In the genomic region with DNA sequence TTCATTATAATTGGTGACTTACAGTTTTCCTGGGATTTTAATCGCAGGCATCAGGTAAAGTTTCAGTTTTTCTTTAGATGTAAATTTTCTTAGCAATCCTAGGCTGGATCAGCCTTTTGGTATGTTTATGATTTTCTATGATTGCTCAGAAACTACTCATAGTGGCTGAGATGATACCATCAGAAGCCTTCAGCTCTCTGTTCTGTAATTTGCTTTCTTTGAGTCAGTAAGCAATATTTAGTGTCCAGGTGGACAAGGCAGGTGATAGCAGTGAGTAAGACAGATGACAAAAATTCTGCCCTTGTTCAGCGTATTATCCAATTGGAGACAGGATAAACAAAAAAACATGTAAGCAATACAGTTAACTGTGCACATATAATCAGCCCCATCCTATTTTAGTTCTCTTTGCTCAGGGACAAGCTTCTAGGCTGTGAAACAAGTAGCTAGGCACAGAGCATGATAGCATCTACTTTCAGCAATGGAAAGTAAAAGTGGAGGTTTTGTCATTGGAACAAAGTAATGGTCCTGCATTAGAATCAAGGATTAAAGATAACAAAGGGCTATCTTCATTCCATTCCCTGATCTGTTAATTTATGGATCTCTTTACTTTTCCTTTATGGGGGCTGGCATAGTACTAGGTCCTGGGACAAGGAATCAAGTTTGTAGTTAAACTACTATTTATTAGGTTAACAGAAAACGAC, we compare ENCODE assay signal across 26 cellular contexts.
DNase-seq lines count a peak whose midpoint lies in the region; ATAC-seq, FAIRE-seq and TF ChIP-seq lines count a peak whose summit lies in the region.
"Had no signal": no experiment of that assay in that cellular context is flagged by ENCODE, and none has a peak within 500 bp of the region (broad histone marks: within the 10 kb centered on the region; RNA-seq: fewer than 3 reads in every experiment).

No MANE protein-coding gene starts in this region.

- H3K27ac ChIP-seq in aorta (ENCODE audit: low read depth in 1 of 2, low read length in 2 of 2) (no peak overlapping the region), gastrocnemius medialis (no peak overlapping the region)
- H3K27ac ChIP-seq: brain microvascular endothelial cell, thoracic aorta, vagina, WERI-Rb-1 had no signal

- DNase-seq in GM19239 (ENCODE audit: insufficient read length, low spot score), result no peak
- DNase-seq in HCEC 1CT, result peak; percentile 19
- peak; percentile 10 for DNase-seq in kidney tubule cell (ENCODE audit: low spot score)
- no peak for DNase-seq in aorta
- no peak for DNase-seq in gastrocnemius medialis
- DNase-seq: activated CD4-positive, alpha-beta T cell treated with anti-CD3 and anti-CD28 coated beads, Interleukin-2, amount 50 U/mL, for 1 hour; activated naive CD4-positive, alpha-beta T cell treated with anti-CD3 and anti-CD28 coated beads for 36 hours; amniotic stem cell; brain microvascular endothelial cell; CD8-positive, alpha-beta memory T cell; islet precursor cell; left ventricle myocardium superior; NCI-H446 treated with DMSO at 0.1 percent for 48 hours; NCI-H82; right cardiac atrium; RPMI8226; stimulated activated CD4-positive, alpha-beta T cell treated with anti-CD3 and anti-CD28 coated beads, Interleukin-1b, Interleukin-23, amount 100 ng/mL, for 48 hours; stimulated activated naive CD8-positive, alpha-beta T cell treated with anti-CD3 and anti-CD28 coated beads, Interleukin-15, amount 100 ng/mL, for 72 hours; T1000; WERI-Rb-1 had no signal

- H3K36me3 ChIP-seq in aorta (ENCODE audit: control insufficient read depth in 1 of 2, insufficient read depth in 2 of 2, low read length in 1 of 2) (no peaks in the 10 kb centered on the region), gastrocnemius medialis (no peaks in the 10 kb centered on the region)
- H3K36me3 ChIP-seq: brain microvascular endothelial cell, thoracic aorta, vagina had no signal

- FAIRE-seq in GM19239 (lab: Jason Lieb, UNC), result peak; percentile 39

- no peak for TF ChIP-seq CTCF in gastrocnemius medialis (IDR thresholded peaks at IDR 0.05 in 4 of 5, conservative IDR thresholded peaks at IDR 0.05 in 1 of 5)

- no peaks in the 10 kb centered on the region for H3K9me3 Mint-ChIP-seq in activated T-helper 17 cell treated with anti-CD3 and anti-CD28 coated beads, Interleukin-2, amount 50 U/mL, for 72 hours
- H3K9me3 Mint-ChIP-seq: activated naive CD4-positive, alpha-beta T cell treated with anti-CD3 and anti-CD28 coated beads for 36 hours; CD8-positive, alpha-beta memory T cell; IgD-negative memory B cell; stimulated activated naive CD8-positive, alpha-beta T cell treated with anti-CD3 and anti-CD28 coated beads, Interleukin-15, amount 100 ng/mL, for 72 hours had no signal

- in situ Hi-C loops in gastrocnemius medialis (cut with MboI; ENCODE audit: low sequenced_read_pairs in 4 of 4), result no loop called here

- H3K4me1 Mint-ChIP-seq in activated T-helper 17 cell treated with anti-CD3 and anti-CD28 coated beads, Interleukin-2, amount 50 U/mL, for 72 hours, result peaks cover 33% of the 10 kb centered on the region

- 68 to 76% methylated on average over 3 of the region's 3 CpGs for whole genome bisulfite sequencing in aorta, 2 donors

- no peak for TF ChIP-seq POLR2A in gastrocnemius medialis (IDR thresholded peaks at IDR 0.05)

- H3K4me3 Mint-ChIP-seq in activated T-helper 17 cell treated with anti-CD3 and anti-CD28 coated beads, Interleukin-2, amount 50 U/mL, for 72 hours, result no peak overlapping the region
- H3K4me3 Mint-ChIP-seq: activated naive CD4-positive, alpha-beta T cell treated with anti-CD3 and anti-CD28 coated beads for 36 hours; CD8-positive, alpha-beta memory T cell; IgD-negative memory B cell; stimulated activated naive CD8-positive, alpha-beta T cell treated with anti-CD3 and anti-CD28 coated beads, Interleukin-15, amount 100 ng/mL, for 72 hours had no signal

- peaks cover 61% of the 10 kb centered on the region for H3K36me3 Mint-ChIP-seq in activated T-helper 17 cell treated with anti-CD3 and anti-CD28 coated beads, Interleukin-2, amount 50 U/mL, for 72 hours (ENCODE audit: low read depth)

- no peaks in the 10 kb centered on the region for H3K27me3 ChIP-seq in aorta (ENCODE audit: control insufficient read depth in 1 of 2, insufficient read depth in 2 of 2, low read length in 1 of 2)
- no peaks in the 10 kb centered on the region for H3K27me3 ChIP-seq in gastrocnemius medialis
- H3K27me3 ChIP-seq: brain microvascular endothelial cell, vagina had no signal

- H3K9me3 ChIP-seq in aorta (ENCODE audit: control insufficient read depth, low read length) (no peaks in the 10 kb centered on the region), gastrocnemius medialis (no peaks in the 10 kb centered on the region)
- H3K9me3 ChIP-seq: thoracic aorta, vagina had no signal

- H3K27me3 Mint-ChIP-seq in activated T-helper 17 cell treated with anti-CD3 and anti-CD28 coated beads, Interleukin-2, amount 50 U/mL, for 72 hours, result no peaks in the 10 kb centered on the region
- H3K27me3 Mint-ChIP-seq: CD8-positive, alpha-beta memory T cell; IgD-negative memory B cell; stimulated activated naive CD8-positive, alpha-beta T cell treated with anti-CD3 and anti-CD28 coated beads, Interleukin-15, amount 100 ng/mL, for 72 hours had no signal

- H3K27ac Mint-ChIP-seq in activated T-helper 17 cell treated with anti-CD3 and anti-CD28 coated beads, Interleukin-2, amount 50 U/mL, for 72 hours, result no peak overlapping the region
- H3K27ac Mint-ChIP-seq: activated naive CD4-positive, alpha-beta T cell treated with anti-CD3 and anti-CD28 coated beads for 36 hours; IgD-negative memory B cell had no signal

- H3K4me1 ChIP-seq in aorta (ENCODE audit: control insufficient read depth in 1 of 2, insufficient read depth in 2 of 2, low read length in 2 of 2), result peaks cover 0 to 4% of the 10 kb centered on the region in 2 donors
- H3K4me1 ChIP-seq in gastrocnemius medialis, result peaks cover 23 to 25% of the 10 kb centered on the region in 2 donors

- no peak overlapping the region for H3K4me3 ChIP-seq in aorta (ENCODE audit: low read length in 2 of 2)
- H3K4me3 ChIP-seq in gastrocnemius medialis, result no peak overlapping the region
- H3K4me3 ChIP-seq: smooth muscle cell, thoracic aorta, vagina had no signal

- peak; percentile 59 for ATAC-seq in activated T-helper 17 cell treated with anti-CD3 and anti-CD28 coated beads, Interleukin-2, amount 50 U/mL, for 72 hours (replicated peaks)
- ATAC-seq in aorta (ENCODE audit: low FRiP score) (no peak), gastrocnemius medialis (no peak), GM21390 (IDR thresholded peaks at IDR 0.05; ENCODE audit: unreplicated experiment) (no peak)
- ATAC-seq: left ventricle myocardium superior; right cardiac atrium; stimulated activated naive CD8-positive, alpha-beta T cell treated with anti-CD3 and anti-CD28 coated beads, Interleukin-15, amount 100 ng/mL, for 72 hours had no signal

- intact Hi-C loops in aorta (cut with DNase I) (no loop called here), gastrocnemius medialis (cut with DNase I; ENCODE audit: low total_unique reads) (no loop called here)

Comparison
In these comparisons a context has a peak if more than half of its experiments do, and no peak if none do; other contexts are left out.
1. DNase-seq: peak in HCEC 1CT (single experiment) and kidney tubule cell (single experiment); none in GM19239 (single experiment), aorta (0 of 2) and gastrocnemius medialis (0 of 2).